Comparison of ENCODE assay signal across 24 cellular contexts in genomic region chr3:47245271-47245670, GRCh38.
"Had no signal": no experiment of that assay in that cellular context is flagged by ENCODE, and none has a peak within 500 bp of the region (broad histone marks: within the 10 kb centered on the region; RNA-seq: fewer than 3 reads in every experiment).

No MANE protein-coding gene starts in this region.

- DNase-seq: KBM-7, MG63, NCI-H1092, NCI-H1105 treated with DMSO at 0.1 percent for 48 hours, NCI-H1417 treated with DMSO at 0.1 percent for 48 hours, NCI-H146, NCI-H1694 treated with DMSO at 0.1 percent for 48 hours, NCI-H1930, NCI-H2081, NCI-H2171, NCI-H226, NCI-H446, NCI-H510A, NCI-H524 treated with DMSO at 0.1 percent for 48 hours, NCI-H69, NCI-H774, Right ventricle myocardium superior, RPMI8226, SIG-M5 had no signal

- H3K4me1 ChIP-seq: SJSA1 had no signal

- H3K4me3 ChIP-seq: MG63, SJSA1, SK-N-MC had no signal

- H3K9me3 ChIP-seq: MG63, SJSA1 had no signal

- FAIRE-seq: HTR-8/SVneo, RCC 7860 had no signal

- H3K27me3 ChIP-seq: MG63, SJSA1 had no signal

- H3K36me3 ChIP-seq: MG63, SJSA1 had no signal

- H3K27ac ChIP-seq: HL-60, SJSA1, SK-N-MC had no signal
